Comparison of ENCODE assay signal across 25 cellular contexts in the genomic region with DNA sequence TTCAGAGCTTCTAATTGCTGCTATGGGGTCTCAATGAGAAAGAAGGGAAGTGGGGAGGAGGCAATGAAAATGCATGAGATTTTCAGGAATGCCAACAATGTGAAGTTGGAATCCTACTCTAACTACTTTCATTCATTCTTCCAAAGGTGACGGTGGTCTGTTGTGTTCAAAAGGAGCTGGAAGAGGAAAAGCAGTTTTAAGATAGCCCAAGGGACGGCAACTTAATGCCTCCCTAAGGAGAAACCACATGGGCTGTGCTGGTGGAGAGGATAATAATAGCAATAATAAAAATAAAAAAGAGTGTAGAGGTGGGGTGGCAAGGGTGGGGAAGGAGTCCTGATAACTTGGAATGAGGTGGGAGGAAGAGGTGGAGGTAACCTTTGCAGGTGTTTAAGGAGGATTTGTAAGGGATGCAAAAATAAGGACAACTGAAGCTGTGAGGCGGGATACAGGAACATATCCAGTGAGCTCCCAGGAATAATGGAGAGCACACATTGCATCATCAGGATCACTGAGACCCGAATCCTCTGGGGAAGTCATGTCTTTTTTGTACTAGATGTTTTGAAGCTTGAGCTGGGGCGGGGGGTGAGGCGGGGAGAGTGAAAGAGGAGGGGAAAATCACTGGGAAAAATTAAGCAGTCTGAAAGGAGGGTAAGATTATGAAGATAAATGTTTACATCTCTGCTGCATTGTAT.
DNase-seq lines count a peak whose midpoint lies in the region; ATAC-seq lines count a peak whose summit lies in the region.
"Had no signal": no experiment of that assay in that cellular context is flagged by ENCODE, and none has a peak within 500 bp of the region (broad histone marks: within the 10 kb centered on the region; RNA-seq: fewer than 3 reads in every experiment).

No MANE protein-coding gene starts in this region.

- no peak for ATAC-seq in activated naive CD4-positive, alpha-beta T cell treated with anti-CD3 and anti-CD28 coated beads, Interleukin-2, amount 50 U/mL, for 72 hours
- ATAC-seq in sciatic nerve: no peak
- ATAC-seq: activated naive CD8-positive, alpha-beta T cell treated with anti-CD3 and anti-CD28 coated beads, Interleukin-2, amount 50 U/mL, for 24 hours; stimulated activated effector memory CD8-positive, alpha-beta T cell treated with anti-CD3 and anti-CD28 coated beads, Interleukin-12 subunit alpha, Interleukin-12 subunit beta, amount 100 ng/mL, for 72 hours had no signal

- peaks cover 16% of the 10 kb centered on the region for H3K27me3 Mint-ChIP-seq in activated naive CD4-positive, alpha-beta T cell treated with anti-CD3 and anti-CD28 coated beads, Interleukin-2, amount 50 U/mL, for 24 hours

- no peaks in the 10 kb centered on the region for H3K36me3 Mint-ChIP-seq in activated naive CD4-positive, alpha-beta T cell treated with anti-CD3 and anti-CD28 coated beads, Interleukin-2, amount 50 U/mL, for 24 hours
- no peaks in the 10 kb centered on the region for H3K36me3 Mint-ChIP-seq in activated naive CD4-positive, alpha-beta T cell treated with anti-CD3 and anti-CD28 coated beads, Interleukin-2, amount 50 U/mL, for 72 hours
- H3K36me3 Mint-ChIP-seq: stimulated activated effector memory CD8-positive, alpha-beta T cell treated with anti-CD3 and anti-CD28 coated beads, Interleukin-12 subunit alpha, Interleukin-12 subunit beta, amount 100 ng/mL, for 72 hours had no signal

- intact Hi-C loops in sciatic nerve (cut with DNase I): no loop called here

- H3K9me3 Mint-ChIP-seq in activated naive CD4-positive, alpha-beta T cell treated with anti-CD3 and anti-CD28 coated beads, Interleukin-2, amount 50 U/mL, for 24 hours: no peaks in the 10 kb centered on the region
- H3K9me3 Mint-ChIP-seq in activated naive CD4-positive, alpha-beta T cell treated with anti-CD3 and anti-CD28 coated beads, Interleukin-2, amount 50 U/mL, for 72 hours: no peaks in the 10 kb centered on the region
- H3K9me3 Mint-ChIP-seq: activated CD4-positive, alpha-beta memory T cell treated with anti-CD3 and anti-CD28 coated beads, Interleukin-2, amount 10 ng/mL, durations not matched to agents 7 days and 5 days; activated naive CD8-positive, alpha-beta T cell treated with anti-CD3 and anti-CD28 coated beads, Interleukin-2, amount 50 U/mL, for 24 hours; stimulated activated effector memory CD8-positive, alpha-beta T cell treated with anti-CD3 and anti-CD28 coated beads, Interleukin-12 subunit alpha, Interleukin-12 subunit beta, amount 100 ng/mL, for 72 hours; T-helper 1 cell treated with Interleukin-12 subunit alpha and Interleukin-12 subunit beta and Interleukin-4 antibody, amounts not matched to agents 30 μg/mL and 1 μg/mL, for 36 hours had no signal

- H3K4me1 Mint-ChIP-seq in activated naive CD4-positive, alpha-beta T cell treated with anti-CD3 and anti-CD28 coated beads, Interleukin-2, amount 50 U/mL, for 24 hours: no peaks in the 10 kb centered on the region
- H3K4me1 Mint-ChIP-seq: activated CD4-positive, alpha-beta memory T cell treated with anti-CD3 and anti-CD28 coated beads, Interleukin-2, amount 10 ng/mL, durations not matched to agents 7 days and 5 days; activated naive CD8-positive, alpha-beta T cell treated with anti-CD3 and anti-CD28 coated beads, Interleukin-2, amount 50 U/mL, for 24 hours; stimulated activated effector memory CD8-positive, alpha-beta T cell treated with anti-CD3 and anti-CD28 coated beads, Interleukin-12 subunit alpha, Interleukin-12 subunit beta, amount 100 ng/mL, for 72 hours had no signal

- no peak overlapping the region for H3K4me3 Mint-ChIP-seq in activated naive CD4-positive, alpha-beta T cell treated with anti-CD3 and anti-CD28 coated beads, Interleukin-2, amount 50 U/mL, for 24 hours
- H3K4me3 Mint-ChIP-seq: activated CD4-positive, alpha-beta memory T cell treated with anti-CD3 and anti-CD28 coated beads, Interleukin-2, amount 10 ng/mL, durations not matched to agents 7 days and 5 days; activated naive CD8-positive, alpha-beta T cell treated with anti-CD3 and anti-CD28 coated beads, Interleukin-2, amount 50 U/mL, for 24 hours; stimulated activated effector memory CD8-positive, alpha-beta T cell treated with anti-CD3 and anti-CD28 coated beads, Interleukin-12 subunit alpha, Interleukin-12 subunit beta, amount 100 ng/mL, for 72 hours; T-helper 1 cell treated with Interleukin-12 subunit alpha and Interleukin-12 subunit beta and Interleukin-4 antibody, amounts not matched to agents 30 μg/mL and 1 μg/mL, for 36 hours had no signal

- H3K27ac ChIP-seq in caudate nucleus (ENCODE audit: low read depth, low read length): peak overlapping the region; percentile 94
- peak overlapping the region; percentile 80 for H3K27ac ChIP-seq in temporal lobe (ENCODE audit: low read depth, low read length)
- H3K27ac ChIP-seq: cardiac muscle cell, esophagus squamous epithelium, right atrium auricular region, thyroid gland, WERI-Rb-1 had no signal

- no peak for DNase-seq in activated naive CD4-positive, alpha-beta T cell treated with anti-CD3 and anti-CD28 coated beads, Interleukin-2, amount 50 U/mL, for 72 hours (ENCODE audit: low spot score in 2 of 2)
- peak in 4 of 61 donors; percentile 11 to 51 (median 26) for DNase-seq in caudate nucleus (lab: John Stamatoyannopoulos, UW)
- peak; percentile 47 for DNase-seq in iPS-NIHi7 (ENCODE audit: extremely low spot score)
- DNase-seq in GF-D8 (lab: John Stamatoyannopoulos, UW): no peak
- DNase-seq in sciatic nerve (ENCODE audit: low spot score): no peak
- DNase-seq in NCI-H524 treated with DMSO at 0.1 percent for 48 hours (lab: John Stamatoyannopoulos, UW): no peak
- DNase-seq: activated CD4-positive, alpha-beta memory T cell treated with anti-CD3 and anti-CD28 coated beads, Interleukin-2, amount 10 ng/mL, durations not matched to agents 7 days and 5 days; activated naive CD8-positive, alpha-beta T cell treated with anti-CD3 and anti-CD28 coated beads, Interleukin-2, amount 50 U/mL, for 24 hours; activated T-cell treated with anti-CD3 and anti-CD28 coated beads, Interleukin-2, amount 50 U/mL, for 48 hours; Calu3; effector CD4-positive, alpha-beta T cell; esophagus squamous epithelium; GDM1; IMR-90; NCI-H1694; Right ventricle myocardium superior; stimulated activated CD4-positive, alpha-beta T cell treated with anti-CD3 and anti-CD28 coated beads, Interleukin-15, amount 100 ng/mL, for 24 hours; thyroid gland; WERI-Rb-1 had no signal

- peak overlapping the region; percentile 8 for H3K27ac Mint-ChIP-seq in activated naive CD4-positive, alpha-beta T cell treated with anti-CD3 and anti-CD28 coated beads, Interleukin-2, amount 50 U/mL, for 24 hours
- no peak overlapping the region for H3K27ac Mint-ChIP-seq in activated naive CD4-positive, alpha-beta T cell treated with anti-CD3 and anti-CD28 coated beads, Interleukin-2, amount 50 U/mL, for 72 hours
- H3K27ac Mint-ChIP-seq: activated CD4-positive, alpha-beta memory T cell treated with anti-CD3 and anti-CD28 coated beads, Interleukin-2, amount 10 ng/mL, durations not matched to agents 7 days and 5 days; activated naive CD8-positive, alpha-beta T cell treated with anti-CD3 and anti-CD28 coated beads, Interleukin-2, amount 50 U/mL, for 24 hours; stimulated activated effector memory CD8-positive, alpha-beta T cell treated with anti-CD3 and anti-CD28 coated beads, Interleukin-12 subunit alpha, Interleukin-12 subunit beta, amount 100 ng/mL, for 72 hours; T-helper 1 cell treated with Interleukin-12 subunit alpha and Interleukin-12 subunit beta and Interleukin-4 antibody, amounts not matched to agents 30 μg/mL and 1 μg/mL, for 36 hours had no signal
